Comparison of ENCODE assay signal across 17 cellular contexts in genomic region chr5:138552700-138553099, GRCh38. TPM values are rescaled to one million over a fixed set of nuclear protein-coding genes. Genes with fewer than 3 reads are reported as not detected.
DNase-seq lines count a peak whose midpoint lies in the region; ATAC-seq and TF ChIP-seq lines count a peak whose summit lies in the region.
"Had no signal": no experiment of that assay in that cellular context is flagged by ENCODE, and none has a peak within 500 bp of the region (broad histone marks: within the 10 kb centered on the region; RNA-seq: fewer than 3 reads in every experiment).

No MANE protein-coding gene starts in this region.

- CTCF ChIA-PET in SK-N-SH (lab: Yijun Ruan, JAX), result interaction anchor here (1.1 kb wide), 1 partner anchor 103 kb away, joined by 3 read pairs; no protein-coding TSS in a partner anchor

- TF ChIP-seq RAD21 in SK-N-SH (IDR thresholded peaks at IDR 0.05; ENCODE audit: low read length), result no peak

- peak; percentile 8 for ATAC-seq in Right ventricle myocardium inferior
- no peak for ATAC-seq in Right ventricle myocardium superior (ENCODE audit: poor library complexity)
- ATAC-seq in sciatic nerve, result peak; percentile 25
- ATAC-seq: SK-N-SH treated with all-trans-retinoic acid at 6 μM for 48 hours had no signal

- no peaks in the 10 kb centered on the region for H4K20me1 ChIP-seq in GM23248 (ENCODE audit: insufficient read depth)
- no peaks in the 10 kb centered on the region; the same call in 1 of the 2 replicates for H4K20me1 ChIP-seq in SK-N-SH (ENCODE audit: insufficient read depth)

- intact Hi-C loops in Right ventricle myocardium inferior (cut with DNase I), result no loop called here
- intact Hi-C loops in Right ventricle myocardium superior (cut with DNase I), result no loop called here
- intact Hi-C loops in sciatic nerve (cut with DNase I), result no loop called here
- intact Hi-C loops in transverse colon (cut with DNase I; ENCODE audit: low total_unique reads), result no loop called here

- POLR2A ChIA-PET in SK-N-SH (lab: Yijun Ruan, JAX), result interaction anchor here (0.7 to 1.6 kb wide), 2 partner anchors 7 to 23 kb away, joined by 4 to 5 read pairs; partner anchors contain the start of gene HSPA9

- H3K36me3 ChIP-seq in GM23248 (ENCODE audit: low read depth) (peaks cover 42% of the 10 kb centered on the region), SK-N-MC (ENCODE audit: insufficient read depth, low read length) (peaks cover 45% of the 10 kb centered on the region), transverse colon (peaks cover 0 to 37% (median 17%) of the 10 kb centered on the region in 4 donors), SK-N-SH (replicated peaks in 1 of 2; ENCODE audit: control insufficient read depth in 1 of 2, insufficient read depth in 2 of 2, low read length in 1 of 2) (peaks cover 41 to 42% of the 10 kb centered on the region in 2 experiments)

- H3F3A ChIP-seq in GM23248 (ENCODE audit: insufficient read depth) (peaks cover 68% of the 10 kb centered on the region), SK-N-SH (replicated peaks; ENCODE audit: insufficient read depth) (peaks cover 60% of the 10 kb centered on the region)

- H3K4me2 ChIP-seq in GM23248 (ENCODE audit: unreplicated experiment) (no peak overlapping the region), SK-N-SH (no peak overlapping the region)

- TF ChIP-seq EP300 in transverse colon (IDR thresholded peaks at IDR 0.05; ENCODE audit: low read depth) (no peak), SK-N-SH (IDR thresholded peaks at IDR 0.05; ENCODE audit: borderline replicate concordance in 1 of 2, low read depth in 1 of 2, low read length in 1 of 2) (no peak)

- in situ Hi-C loops in GM23248 (cut with MboI), result no loop called here
- in situ Hi-C loops in transverse colon (cut with MboI; ENCODE audit: low pct_ligation_motif_present in 1 of 4, low pct_unique_long_range_greater_than_20kb in 1 of 4, low sequenced_read_pairs in 3 of 4), result no loop called here

- no peaks in the 10 kb centered on the region for H3K4me1 ChIP-seq in GM23248 (ENCODE audit: insufficient read depth)
- H3K4me1 ChIP-seq in transverse colon, result peaks cover 0 to 7% (median 3%) of the 10 kb centered on the region in 4 donors
- H3K4me1 ChIP-seq in SK-N-SH (ENCODE audit: control insufficient read depth in 1 of 2, insufficient read depth in 2 of 2, low read depth in 1 of 2, low read length in 1 of 2), result no peaks in the 10 kb centered on the region

- H2AFZ ChIP-seq in GM23248, result no peak overlapping the region
- no peak overlapping the region for H2AFZ ChIP-seq in SK-N-SH (ENCODE audit: low read depth)

- H3K27ac ChIP-seq in GM23248 (0 out of 2 replicates have a peak overlapping the region, but pooled peaks have one; percentile 6), SK-N-MC (0 out of 2 replicates have a peak overlapping the region, but pooled peaks have one; percentile 19), transverse colon (no peak overlapping the region), SK-N-SH (ENCODE audit: low read depth in 2 of 2, low read length in 1 of 2) (no peak overlapping the region)

- 78 to 86% methylated on average over 4 of the region's 4 CpGs for WGBS in GM23248 (ENCODE audit: low coverage in 1 of 2, low lambda C conversion rate in 2 of 2, missing lambda C conversion rate in 2 of 2), 2 experiments
- 89% methylated on average over 3 to 4 of the region's 4 CpGs for WGBS in transverse colon (ENCODE audit: low coverage in 1 of 2), 2 donors
- WGBS in SK-N-SH (ENCODE audit: low lambda C conversion rate), result 92% methylated on average over 4 of the region's 4 CpGs

- H3K9me3 ChIP-seq in GM23248 (ENCODE audit: low read depth) (no peaks in the 10 kb centered on the region), SK-N-MC (ENCODE audit: low read depth, low read length) (no peaks in the 10 kb centered on the region), transverse colon (no peaks in the 10 kb centered on the region), SK-N-SH (no peaks in the 10 kb centered on the region)

- DNase-seq in Right ventricle myocardium inferior (ENCODE audit: missing footprints), result no peak
- no peak for DNase-seq in Right ventricle myocardium superior
- DNase-seq in GM23248, result no peak
- DNase-seq in SK-N-MC (ENCODE audit: low read depth, low spot score), result no peak
- DNase-seq in sciatic nerve (ENCODE audit: low spot score), result no peak
- no peak for DNase-seq in transverse colon
- no peak for DNase-seq in SK-N-SH
- DNase-seq: CD4-positive, alpha-beta memory T cell; GDM1; H7; NCI-H1417 treated with DMSO at 0.1 percent for 48 hours; NCI-H1930; NCI-H446 treated with DMSO at 0.1 percent for 48 hours; NCI-H748 treated with DMSO at 0.1 percent for 48 hours; PC-3; T-helper 1 cell had no signal

- H3K9ac ChIP-seq in GM23248 (no peak overlapping the region), SK-N-MC (ENCODE audit: insufficient read length) (no peak overlapping the region), SK-N-SH (no peak overlapping the region)

- H3K79me2 ChIP-seq in GM23248 (ENCODE audit: insufficient read depth) (peaks cover 84% of the 10 kb centered on the region), SK-N-SH (ENCODE audit: insufficient read depth) (peaks cover 36% of the 10 kb centered on the region; the same call in 1 of the 2 replicates)

- H3K27me3 ChIP-seq in GM23248 (replicated peaks; ENCODE audit: insufficient read depth) (no peaks in the 10 kb centered on the region), transverse colon (no peaks in the 10 kb centered on the region), SK-N-SH (ENCODE audit: insufficient read depth) (no peaks in the 10 kb centered on the region)

- H3K9me2 ChIP-seq in GM23248 (ENCODE audit: insufficient read depth) (no peaks in the 10 kb centered on the region), SK-N-SH (no peaks in the 10 kb centered on the region)

- TF ChIP-seq CTCF in transverse colon (IDR thresholded peaks at IDR 0.05) (no peak), SK-N-SH (IDR thresholded peaks at IDR 0.05) (no peak)

- no peak for TF ChIP-seq POLR2A in transverse colon (IDR thresholded peaks at IDR 0.05)

- H3K4me3 ChIP-seq in GM23248 (no peak overlapping the region), SK-N-MC (no peak overlapping the region), transverse colon (no peak overlapping the region), SK-N-SH (ENCODE audit: low read depth in 2 of 2, low read length in 1 of 2) (no peak overlapping the region)

TF ChIP-seq in SK-N-SH, 30 proteins besides CTCF, POLR2A, EP300 and RAD21:
- TF ChIP-seq IRF3 (IDR thresholded peaks at IDR 0.05; ENCODE audit: low read depth, low read length) (no peak), CHD2 (IDR thresholded peaks at IDR 0.05; ENCODE audit: low read length, partially characterized antibody) (no peak), RFX5 (IDR thresholded peaks at IDR 0.05; ENCODE audit: low read length) (no peak), MXI1 (IDR thresholded peaks at IDR 0.05; ENCODE audit: low read depth, low read length) (no peak)
- TF ChIP-seq, protein P1, sequence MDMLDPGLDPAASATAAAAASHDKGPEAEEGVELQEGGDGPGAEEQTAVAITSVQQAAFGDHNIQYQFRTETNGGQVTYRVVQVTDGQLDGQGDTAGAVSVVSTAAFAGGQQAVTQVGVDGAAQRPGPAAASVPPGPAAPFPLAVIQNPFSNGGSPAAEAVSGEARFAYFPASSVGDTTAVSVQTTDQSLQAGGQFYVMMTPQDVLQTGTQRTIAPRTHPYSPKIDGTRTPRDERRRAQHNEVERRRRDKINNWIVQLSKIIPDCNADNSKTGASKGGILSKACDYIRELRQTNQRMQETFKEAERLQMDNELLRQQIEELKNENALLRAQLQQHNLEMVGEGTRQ (IDR thresholded peaks at IDR 0.05; ENCODE audit: borderline replicate concordance, low read depth, low read length), result no peak

RNA-seq across cellular contexts. Expression of gene ETF1, which starts 9.7 kb away (rescaled TPM):
- 90.6 TPM for total RNA-seq in Right ventricle myocardium inferior
- 80.9 TPM for total RNA-seq in Right ventricle myocardium superior
- total RNA-seq in GM23248 (2014; rRNA removed; shearing (Covaris generic)), result 124 and 136 TPM in 2 replicates
- polyA plus RNA-seq in GM23248 (2016; fragmentation: Nextera tagmentation; extraction: Ambion mirVana), result 74.1 and 76.0 TPM in 2 replicates
- total RNA-seq in sciatic nerve, result 74.2 TPM
- 10 to 100 TPM; 39.8 to 66.6 (median 54.1) TPM for total RNA-seq in transverse colon
- 36.7 and 48.7 TPM in 2 replicates for polyA plus RNA-seq in SK-N-SH (2012; rRNA removed)
- polyA plus RNA-seq in SK-N-SH (2012; cell fraction: cytosol; rRNA removed), result 55.9 and 60.2 TPM in 2 replicates
- polyA plus RNA-seq in SK-N-SH (2012; cell fraction: nucleus; rRNA removed), result 20.1 and 39.9 TPM in 2 replicates

RNA-seq across cellular contexts. Expression of gene HSPA9, which starts 22.5 kb away (rescaled TPM):
- total RNA-seq in Right ventricle myocardium inferior (308 TPM), Right ventricle myocardium superior (290 TPM), sciatic nerve (152 TPM), transverse colon (100 to 1,000 TPM in 3 of 4 donors, 10 to 100 TPM in 1; 82.7 to 236 (median 175) TPM)
- 380 and 564 TPM in 2 replicates for total RNA-seq in GM23248 (2014; rRNA removed; shearing (Covaris generic))
- polyA plus RNA-seq in GM23248 (2016; fragmentation: Nextera tagmentation; extraction: Ambion mirVana) (225 and 233 TPM in 2 replicates), SK-N-SH (2012; rRNA removed) (153 and 196 TPM in 2 replicates)
- polyA plus RNA-seq in SK-N-SH (2012; cell fraction: cytosol; rRNA removed), result 156 and 159 TPM in 2 replicates
- polyA plus RNA-seq in SK-N-SH (2012; cell fraction: nucleus; rRNA removed), result 175 and 242 TPM in 2 replicates

Comparison
In these comparisons a context has a peak if more than half of its experiments do, and no peak if none do; other contexts are left out.
1. H3K27ac ChIP-seq: peak in GM23248 (single experiment) and SK-N-MC (single experiment); none in transverse colon (0 of 4) and SK-N-SH (0 of 2).